1 cellular context compared by ENCODE assay signal in genomic region chr9:120792898-120793765, GRCh38.
TF ChIP-seq lines count a peak whose summit lies in the region.

TSS of gene FBXW2 (minus strand) at chr9:120793416. CDS start at chr9:120788258, 5,158 bp downstream.

TF ChIP-seq in HepG2, 621 proteins besides CTCF, POLR2A, EP300 and RAD21 (continued from another document and continues in another):
- TF ChIP-seq, protein P1, sequence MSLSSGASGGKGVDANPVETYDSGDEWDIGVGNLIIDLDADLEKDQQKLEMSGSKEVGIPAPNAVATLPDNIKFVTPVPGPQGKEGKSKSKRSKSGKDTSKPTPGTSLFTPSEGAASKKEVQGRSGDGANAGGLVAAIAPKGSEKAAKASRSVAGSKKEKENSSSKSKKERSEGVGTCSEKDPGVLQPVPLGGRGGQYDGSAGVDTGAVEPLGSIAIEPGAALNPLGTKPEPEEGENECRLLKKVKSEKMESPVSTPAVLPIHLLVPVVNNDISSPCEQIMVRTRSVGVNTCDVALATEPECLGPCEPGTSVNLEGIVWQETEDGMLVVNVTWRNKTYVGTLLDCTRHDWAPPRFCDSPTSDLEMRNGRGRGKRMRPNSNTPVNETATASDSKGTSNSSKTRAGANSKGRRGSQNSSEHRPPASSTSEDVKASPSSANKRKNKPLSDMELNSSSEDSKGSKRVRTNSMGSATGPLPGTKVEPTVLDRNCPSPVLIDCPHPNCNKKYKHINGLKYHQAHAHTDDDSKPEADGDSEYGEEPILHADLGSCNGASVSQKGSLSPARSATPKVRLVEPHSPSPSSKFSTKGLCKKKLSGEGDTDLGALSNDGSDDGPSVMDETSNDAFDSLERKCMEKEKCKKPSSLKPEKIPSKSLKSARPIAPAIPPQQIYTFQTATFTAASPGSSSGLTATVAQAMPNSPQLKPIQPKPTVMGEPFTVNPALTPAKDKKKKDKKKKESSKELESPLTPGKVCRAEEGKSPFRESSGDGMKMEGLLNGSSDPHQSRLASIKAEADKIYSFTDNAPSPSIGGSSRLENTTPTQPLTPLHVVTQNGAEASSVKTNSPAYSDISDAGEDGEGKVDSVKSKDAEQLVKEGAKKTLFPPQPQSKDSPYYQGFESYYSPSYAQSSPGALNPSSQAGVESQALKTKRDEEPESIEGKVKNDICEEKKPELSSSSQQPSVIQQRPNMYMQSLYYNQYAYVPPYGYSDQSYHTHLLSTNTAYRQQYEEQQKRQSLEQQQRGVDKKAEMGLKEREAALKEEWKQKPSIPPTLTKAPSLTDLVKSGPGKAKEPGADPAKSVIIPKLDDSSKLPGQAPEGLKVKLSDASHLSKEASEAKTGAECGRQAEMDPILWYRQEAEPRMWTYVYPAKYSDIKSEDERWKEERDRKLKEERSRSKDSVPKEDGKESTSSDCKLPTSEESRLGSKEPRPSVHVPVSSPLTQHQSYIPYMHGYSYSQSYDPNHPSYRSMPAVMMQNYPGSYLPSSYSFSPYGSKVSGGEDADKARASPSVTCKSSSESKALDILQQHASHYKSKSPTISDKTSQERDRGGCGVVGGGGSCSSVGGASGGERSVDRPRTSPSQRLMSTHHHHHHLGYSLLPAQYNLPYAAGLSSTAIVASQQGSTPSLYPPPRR (CRISPR knock-in tag; IDR thresholded peaks at IDR 0.05; ENCODE audit: borderline replicate concordance), result peak; percentile 51
- TF ChIP-seq ZNF34 (CRISPR knock-in tag; IDR thresholded peaks at IDR 0.05; ENCODE audit: borderline replicate concordance) (no peak), ZC3H13 (CRISPR knock-in tag; IDR thresholded peaks at IDR 0.05) (no peak), ZNF883 (CRISPR knock-in tag; IDR thresholded peaks at IDR 0.05; ENCODE audit: not compliant biosample characterization) (peak; percentile 91), ZNF790 (CRISPR knock-in tag; IDR thresholded peaks at IDR 0.05; ENCODE audit: borderline replicate concordance) (peak; percentile 83), ZNF207 (IDR thresholded peaks at IDR 0.05; ENCODE audit: borderline replicate concordance) (no peak), ZBTB7B (CRISPR knock-in tag; IDR thresholded peaks at IDR 0.05) (peak; percentile 81), RBAK (CRISPR knock-in tag; IDR thresholded peaks at IDR 0.05) (no peak), PAF1 (CRISPR knock-in tag; IDR thresholded peaks at IDR 0.05) (no peak), JUNB (CRISPR knock-in tag; IDR thresholded peaks at IDR 0.05; ENCODE audit: borderline replicate concordance) (no peak), HES4 (CRISPR knock-in tag; IDR thresholded peaks at IDR 0.05; ENCODE audit: borderline replicate concordance) (peak; percentile 66; the same call in 1 of the 2 replicates), ZUFSP (CRISPR knock-in tag; IDR thresholded peaks at IDR 0.05; ENCODE audit: borderline replicate concordance) (no peak), ZSCAN12 (CRISPR knock-in tag; IDR thresholded peaks at IDR 0.05) (peak; percentile 81; the same call in 1 of the 2 replicates), CSRNP1 (CRISPR knock-in tag; IDR thresholded peaks at IDR 0.05) (peak; percentile 76; the same call in 1 of the 2 replicates), HIVEP1 (CRISPR knock-in tag; IDR thresholded peaks at IDR 0.05) (peak; percentile 72), MAZ (IDR thresholded peaks at IDR 0.05; ENCODE audit: borderline replicate concordance, low read depth, low read length) (peak; percentile 93; the same call in 1 of the 2 replicates), MAZ (CRISPR knock-in tag; IDR thresholded peaks at IDR 0.05; ENCODE audit: low read depth) (peak; percentile 96), ATF6 (CRISPR knock-in tag; conservative IDR thresholded peaks at IDR 0.05) (no peak), ZNF816 (CRISPR knock-in tag; IDR thresholded peaks at IDR 0.05; ENCODE audit: borderline replicate concordance) (0 out of 2 replicates have a peak, but pooled peaks have one; percentile 62), ZBTB7A (CRISPR knock-in tag; IDR thresholded peaks at IDR 0.05) (no peak), SAFB2 (CRISPR knock-in tag; IDR thresholded peaks at IDR 0.05; ENCODE audit: borderline replicate concordance, low read depth) (peak; percentile 91; the same call in 1 of the 2 replicates), ZNF775 (CRISPR knock-in tag; IDR thresholded peaks at IDR 0.05; ENCODE audit: borderline replicate concordance) (no peak), NCOA2 (CRISPR knock-in tag; IDR thresholded peaks at IDR 0.05) (peak; percentile 73), RARG (CRISPR knock-in tag; IDR thresholded peaks at IDR 0.05; ENCODE audit: low read depth) (no peak), THAP11 (CRISPR knock-in tag; IDR thresholded peaks at IDR 0.05) (peak; percentile 96), TFE3 (CRISPR knock-in tag; IDR thresholded peaks at IDR 0.05) (peak; percentile 71; the same call in 1 of the 2 replicates), ZNF317 (CRISPR knock-in tag; IDR thresholded peaks at IDR 0.05) (peak; percentile 68), FOXO4 (CRISPR knock-in tag; conservative IDR thresholded peaks at IDR 0.05) (no peak)
- TF ChIP-seq, protein P2, sequence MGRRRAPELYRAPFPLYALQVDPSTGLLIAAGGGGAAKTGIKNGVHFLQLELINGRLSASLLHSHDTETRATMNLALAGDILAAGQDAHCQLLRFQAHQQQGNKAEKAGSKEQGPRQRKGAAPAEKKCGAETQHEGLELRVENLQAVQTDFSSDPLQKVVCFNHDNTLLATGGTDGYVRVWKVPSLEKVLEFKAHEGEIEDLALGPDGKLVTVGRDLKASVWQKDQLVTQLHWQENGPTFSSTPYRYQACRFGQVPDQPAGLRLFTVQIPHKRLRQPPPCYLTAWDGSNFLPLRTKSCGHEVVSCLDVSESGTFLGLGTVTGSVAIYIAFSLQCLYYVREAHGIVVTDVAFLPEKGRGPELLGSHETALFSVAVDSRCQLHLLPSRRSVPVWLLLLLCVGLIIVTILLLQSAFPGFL (CRISPR knock-in tag; IDR thresholded peaks at IDR 0.05), result no peak
- TF ChIP-seq, protein P3, sequence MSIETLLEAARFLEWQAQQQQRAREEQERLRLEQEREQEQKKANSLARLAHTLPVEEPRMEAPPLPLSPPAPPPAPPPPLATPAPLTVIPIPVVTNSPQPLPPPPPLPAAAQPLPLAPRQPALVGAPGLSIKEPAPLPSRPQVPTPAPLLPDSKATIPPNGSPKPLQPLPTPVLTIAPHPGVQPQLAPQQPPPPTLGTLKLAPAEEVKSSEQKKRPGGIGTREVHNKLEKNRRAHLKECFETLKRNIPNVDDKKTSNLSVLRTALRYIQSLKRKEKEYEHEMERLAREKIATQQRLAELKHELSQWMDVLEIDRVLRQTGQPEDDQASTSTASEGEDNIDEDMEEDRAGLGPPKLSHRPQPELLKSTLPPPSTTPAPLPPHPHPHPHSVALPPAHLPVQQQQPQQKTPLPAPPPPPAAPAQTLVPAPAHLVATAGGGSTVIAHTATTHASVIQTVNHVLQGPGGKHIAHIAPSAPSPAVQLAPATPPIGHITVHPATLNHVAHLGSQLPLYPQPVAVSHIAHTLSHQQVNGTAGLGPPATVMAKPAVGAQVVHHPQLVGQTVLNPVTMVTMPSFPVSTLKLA (IDR thresholded peaks at IDR 0.05), result no peak
- TF ChIP-seq, protein P4, sequence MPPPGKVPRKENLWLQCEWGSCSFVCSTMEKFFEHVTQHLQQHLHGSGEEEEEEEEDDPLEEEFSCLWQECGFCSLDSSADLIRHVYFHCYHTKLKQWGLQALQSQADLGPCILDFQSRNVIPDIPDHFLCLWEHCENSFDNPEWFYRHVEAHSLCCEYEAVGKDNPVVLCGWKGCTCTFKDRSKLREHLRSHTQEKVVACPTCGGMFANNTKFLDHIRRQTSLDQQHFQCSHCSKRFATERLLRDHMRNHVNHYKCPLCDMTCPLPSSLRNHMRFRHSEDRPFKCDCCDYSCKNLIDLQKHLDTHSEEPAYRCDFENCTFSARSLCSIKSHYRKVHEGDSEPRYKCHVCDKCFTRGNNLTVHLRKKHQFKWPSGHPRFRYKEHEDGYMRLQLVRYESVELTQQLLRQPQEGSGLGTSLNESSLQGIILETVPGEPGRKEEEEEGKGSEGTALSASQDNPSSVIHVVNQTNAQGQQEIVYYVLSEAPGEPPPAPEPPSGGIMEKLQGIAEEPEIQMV (CRISPR knock-in tag; IDR thresholded peaks at IDR 0.05; ENCODE audit: low read depth), result peak; percentile 97
- TF ChIP-seq, protein P5, sequence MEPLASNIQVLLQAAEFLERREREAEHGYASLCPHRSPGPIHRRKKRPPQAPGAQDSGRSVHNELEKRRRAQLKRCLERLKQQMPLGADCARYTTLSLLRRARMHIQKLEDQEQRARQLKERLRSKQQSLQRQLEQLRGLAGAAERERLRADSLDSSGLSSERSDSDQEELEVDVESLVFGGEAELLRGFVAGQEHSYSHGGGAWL (CRISPR knock-in tag; IDR thresholded peaks at IDR 0.05), result peak; percentile 83
